Comparison of ENCODE assay signal across 12 cellular contexts in genomic region chr5:173670130-173670591, GRCh38. TPM values are rescaled to one million over a fixed set of nuclear protein-coding genes. Genes with fewer than 3 reads are reported as not detected.
DNase-seq lines count a peak whose midpoint lies in the region; ATAC-seq and TF ChIP-seq lines count a peak whose summit lies in the region.
"Had no signal": no experiment of that assay in that cellular context is flagged by ENCODE, and none has a peak within 500 bp of the region (broad histone marks: within the 10 kb centered on the region; RNA-seq: fewer than 3 reads in every experiment).

No MANE protein-coding gene starts in this region.

- H3K36me3 ChIP-seq in BJ (ENCODE audit: control insufficient read depth, insufficient read depth, low read length): no peaks in the 10 kb centered on the region

- H3K4me3 ChIP-seq in BJ (ENCODE audit: low read depth, low read length): no peak overlapping the region

- H3K27me3 ChIP-seq in BJ (ENCODE audit: control insufficient read depth, insufficient read depth, low read length): peaks cover 2% of the 10 kb centered on the region

- CTCF ChIA-PET in BJ (lab: Yijun Ruan, JAX): interaction anchor here (0.5 to 1.5 kb wide), 4 partner anchors 10 to 31 kb away, joined by 3 read pairs; no protein-coding TSS in a partner anchor

- no peak for TF ChIP-seq CTCF in BJ (IDR thresholded peaks at IDR 0.05; ENCODE audit: insufficient read depth, low read depth, low read length)

- DNase-seq in BJ (ENCODE audit: low read depth) (peak; percentile 19), fibroblast of the conjunctiva (ENCODE audit: low read depth) (peak; percentile 12), retina (peak; percentile 33), SIG-M5 (lab: John Stamatoyannopoulos, UW) (no peak), HUDEP-2 (lab: John Stamatoyannopoulos, UW; ENCODE audit: unreplicated experiment in 76 of 76) (no peak)
- DNase-seq in activated effector memory CD4-positive, alpha-beta T cell treated with anti-CD3 and anti-CD28 coated beads, Interleukin-2, amount 50 U/mL, for 16 hours: no peak
- DNase-seq: activated T-cell treated with anti-CD3 and anti-CD28 coated beads, Interleukin-2, amount 50 U/mL, for 4 hours; CD8-positive, alpha-beta memory T cell; naive thymus-derived CD4-positive, alpha-beta T cell; stimulated activated CD4-positive, alpha-beta T cell treated with anti-CD3 and anti-CD28 coated beads, Interleukin-4, amount 100 ng/mL, for 4 hours had no signal

- POLR2A ChIA-PET in BJ (lab: Charles Lee): interaction anchor here (0.5 kb wide), 1 partner anchor 232 kb away, joined by 3 read pairs; no protein-coding TSS in a partner anchor

- peak; percentile 24; the same call in 2 of the 3 replicates for ATAC-seq in SK-N-SH treated with all-trans-retinoic acid at 6 μM for 48 hours
- ATAC-seq in HG02840 (IDR thresholded peaks at IDR 0.05; ENCODE audit: low FRiP score, unreplicated experiment): no peak
- ATAC-seq: activated T-cell treated with anti-CD3 and anti-CD28 coated beads, Interleukin-2, amount 50 U/mL, for 4 hours; naive thymus-derived CD4-positive, alpha-beta T cell had no signal

TF ChIP-seq in SK-N-SH treated with all-trans-retinoic acid at 6 μM for 48 hours, 23 proteins besides CTCF, POLR2A, EP300 and RAD21:
- TF ChIP-seq PPARA (CRISPR knock-in tag; IDR thresholded peaks at IDR 0.05; ENCODE audit: borderline replicate concordance) (no peak), TSHZ2 (CRISPR knock-in tag; IDR thresholded peaks at IDR 0.05) (no peak), POU6F1 (CRISPR knock-in tag; IDR thresholded peaks at IDR 0.05; ENCODE audit: borderline replicate concordance, low read depth) (no peak), BACH2 (CRISPR knock-in tag; IDR thresholded peaks at IDR 0.05; ENCODE audit: borderline replicate concordance) (no peak), RARB (CRISPR knock-in tag; IDR thresholded peaks at IDR 0.05) (no peak), SNAI2 (CRISPR knock-in tag; IDR thresholded peaks at IDR 0.05) (no peak), GLIS3 (CRISPR knock-in tag; IDR thresholded peaks at IDR 0.05) (no peak), CSRNP3 (CRISPR knock-in tag; IDR thresholded peaks at IDR 0.05) (no peak), TOX (CRISPR knock-in tag; IDR thresholded peaks at IDR 0.05; ENCODE audit: borderline replicate concordance) (no peak), ZNF70 (CRISPR knock-in tag; IDR thresholded peaks at IDR 0.05) (no peak), ZFP30 (CRISPR knock-in tag; IDR thresholded peaks at IDR 0.05) (no peak), ZNF8 (CRISPR knock-in tag; IDR thresholded peaks at IDR 0.05) (no peak), PATZ1 (CRISPR knock-in tag; IDR thresholded peaks at IDR 0.05; ENCODE audit: borderline replicate concordance) (no peak), OSR1 (CRISPR knock-in tag; IDR thresholded peaks at IDR 0.05) (no peak), ARNTL (CRISPR knock-in tag; IDR thresholded peaks at IDR 0.05; ENCODE audit: borderline replicate concordance, low read depth) (no peak), ZNF565 (CRISPR knock-in tag; conservative IDR thresholded peaks at IDR 0.05; ENCODE audit: low read depth) (no peak), ISL1 (CRISPR knock-in tag; IDR thresholded peaks at IDR 0.05) (no peak), ZC3H10 (CRISPR knock-in tag; IDR thresholded peaks at IDR 0.05) (no peak), TCF4 (CRISPR knock-in tag; IDR thresholded peaks at IDR 0.05; ENCODE audit: borderline replicate concordance) (no peak)

RNA-seq across cellular contexts. Expression of gene BOD1, which starts 53.7 kb away (rescaled TPM):
- 51.5 and 61.5 TPM in 2 replicates for polyA plus RNA-seq in BJ (2011; rRNA removed)
- polyA minus RNA-seq in BJ (2011; rRNA and poly(A)+ RNA removed): 17.6 and 30.3 TPM in 2 replicates

Comparison
In these comparisons a context has a peak if more than half of its experiments do, and no peak if none do; other contexts are left out.
1. DNase-seq: peak in BJ (single experiment), fibroblast of the conjunctiva (single experiment) and retina (single experiment); none in activated effector memory CD4-positive, alpha-beta T cell treated with anti-CD3 and anti-CD28 coated beads, Interleukin-2, amount 50 U/mL, for 16 hours (single experiment), SIG-M5 (single experiment) and HUDEP-2 (0 of 76).